In the genomic region with DNA sequence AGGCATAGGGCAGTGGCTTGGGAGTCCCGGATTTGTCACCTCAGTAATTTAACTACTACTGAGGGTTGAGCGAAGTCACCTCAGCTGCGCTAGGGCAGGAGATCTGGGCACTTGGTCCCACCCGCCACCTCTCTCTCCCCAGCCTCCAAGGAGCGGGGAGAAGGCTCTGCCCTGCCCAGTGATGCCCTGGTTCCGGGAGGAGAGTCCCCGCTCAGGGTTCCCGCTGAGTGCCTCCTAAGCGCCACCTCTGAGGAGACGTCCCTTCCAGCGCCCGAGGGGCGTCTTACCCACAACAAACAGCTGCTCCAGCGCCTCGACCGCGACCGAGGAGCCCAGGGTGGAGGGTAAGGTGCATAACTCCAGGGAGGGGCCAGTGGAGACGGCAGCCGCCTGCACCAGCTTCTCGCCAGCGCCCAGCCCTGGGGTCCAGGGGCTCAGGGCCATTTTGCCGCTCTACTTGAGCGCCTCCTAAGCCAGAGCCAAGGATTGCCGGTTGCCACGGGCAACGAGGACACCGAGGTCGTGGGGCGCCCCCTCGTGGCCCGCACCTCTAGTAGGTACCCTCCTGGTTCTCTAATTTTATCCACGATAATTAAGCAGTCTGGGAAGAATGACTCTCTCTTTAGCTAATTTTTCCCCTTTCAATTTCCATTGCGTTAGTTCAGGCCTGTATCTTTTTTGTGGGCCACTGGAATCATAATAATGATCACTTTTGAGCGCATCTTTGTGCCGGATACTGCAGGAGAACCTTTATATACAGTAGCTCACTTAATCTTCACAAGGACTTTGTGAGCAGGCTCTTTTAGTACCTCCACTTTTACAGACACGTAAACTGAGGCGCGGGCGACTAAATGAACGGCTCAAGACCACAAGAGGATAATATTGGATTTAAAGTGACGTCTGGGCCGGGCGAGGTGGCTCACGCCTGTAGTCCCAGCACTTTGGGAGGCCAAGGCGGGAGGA, we compare ENCODE assay signal across 8 cellular contexts. TPM values are rescaled to one million over a fixed set of nuclear protein-coding genes. Genes with fewer than 3 reads are reported as not detected.
DNase-seq lines count a peak whose midpoint lies in the region; ATAC-seq and TF ChIP-seq lines count a peak whose summit lies in the region.

A gene (minus strand): TSS at position 481 of the 963 bp plus-strand sequence. CDS start 37 bp downstream, at position 444.

- no peak within 1 kb of the TSS for H3K27ac Mint-ChIP-seq in activated CD8-positive, alpha-beta T cell treated with anti-CD3 and anti-CD28 coated beads for 36 hours
- peak within 1 kb of the TSS; percentile 47 to 86 for H3K27ac Mint-ChIP-seq in effector memory CD8-positive, alpha-beta T cell

- peak; percentile 29 for DNase-seq in AG09319 (ENCODE audit: extremely low read depth, low read depth)
- peak; percentile 91 for DNase-seq in NCI-H460 (ENCODE audit: extremely low read depth, low read depth)
- peak; percentile 93 for DNase-seq in activated CD8-positive, alpha-beta T cell treated with anti-CD3 and anti-CD28 coated beads for 36 hours
- DNase-seq in effector memory CD8-positive, alpha-beta T cell, result peak; percentile 65 to 70 (median 69)
- peak; percentile 90 for DNase-seq in medulla oblongata (ENCODE audit: extremely low spot score)
- peak; percentile 51 to 68 (median 58) for DNase-seq in stimulated activated CD4-positive, alpha-beta T cell treated with anti-CD3 and anti-CD28 coated beads, TNF-alpha, amount 100 ng/mL, for 4 hours (ENCODE audit: low read depth in 3 of 3)

- H3K4me1 Mint-ChIP-seq in activated CD8-positive, alpha-beta T cell treated with anti-CD3 and anti-CD28 coated beads for 36 hours (ENCODE audit: low read depth), result peaks cover 5% of the 10 kb centered on the region
- peaks cover 6 to 11% of the 10 kb centered on the region in 2 donors for H3K4me1 Mint-ChIP-seq in effector memory CD8-positive, alpha-beta T cell (ENCODE audit: low read depth in 2 of 2)

- POLR2A ChIA-PET in activated CD8-positive, alpha-beta T cell treated with anti-CD3 and anti-CD28 coated beads for 36 hours (lab: Charles Lee), result interaction anchor here (0.6 kb wide), 1 partner anchor 105 kb away, joined by 3 read pairs; no protein-coding TSS in a partner anchor

- peaks cover 12% of the 10 kb centered on the region for H3K27me3 Mint-ChIP-seq in activated CD8-positive, alpha-beta T cell treated with anti-CD3 and anti-CD28 coated beads for 36 hours
- peaks cover 23 to 26% of the 10 kb centered on the region in 2 donors for H3K27me3 Mint-ChIP-seq in effector memory CD8-positive, alpha-beta T cell

- peak within 1 kb of the TSS; percentile 67 for H3K4me3 Mint-ChIP-seq in activated CD8-positive, alpha-beta T cell treated with anti-CD3 and anti-CD28 coated beads for 36 hours
- peak within 1 kb of the TSS; percentile 71 to 81 for H3K4me3 Mint-ChIP-seq in effector memory CD8-positive, alpha-beta T cell

- CTCF ChIA-PET in activated CD8-positive, alpha-beta T cell treated with anti-CD3 and anti-CD28 coated beads for 36 hours (lab: Charles Lee), result interaction anchor here (0.7 to 4.8 kb wide), 40 partner anchors 10 to 608 kb away, joined by 3 to 75 read pairs (median 4); a partner anchor contains a TSS

- intact Hi-C loops in activated CD8-positive, alpha-beta T cell treated with anti-CD3 and anti-CD28 coated beads for 36 hours (cut with micrococcal nuclease), result loop anchor here (2.0 to 5.0 kb wide), 2 partner anchors 69 to 450 kb away; no protein-coding TSS in a partner anchor

- H3K9me3 Mint-ChIP-seq in activated CD8-positive, alpha-beta T cell treated with anti-CD3 and anti-CD28 coated beads for 36 hours, result no peaks in the 10 kb centered on the region
- no peaks in the 10 kb centered on the region for H3K9me3 Mint-ChIP-seq in effector memory CD8-positive, alpha-beta T cell

- peak; percentile 99 for ATAC-seq in GM18907 (IDR thresholded peaks at IDR 0.05; ENCODE audit: unreplicated experiment)
- ATAC-seq in HG03159 (IDR thresholded peaks at IDR 0.05; ENCODE audit: unreplicated experiment), result peak; percentile 97
- ATAC-seq in activated CD8-positive, alpha-beta T cell treated with anti-CD3 and anti-CD28 coated beads for 36 hours, result peak; percentile 100
- ATAC-seq in effector memory CD8-positive, alpha-beta T cell (replicated peaks), result peak; percentile 97

- H3K36me3 Mint-ChIP-seq in activated CD8-positive, alpha-beta T cell treated with anti-CD3 and anti-CD28 coated beads for 36 hours (ENCODE audit: low read depth), result no peaks in the 10 kb centered on the region
- H3K36me3 Mint-ChIP-seq in effector memory CD8-positive, alpha-beta T cell (ENCODE audit: insufficient read depth), result peaks cover 2% of the 10 kb centered on the region

- TF ChIP-seq CTCF in AG09319 (IDR thresholded peaks at IDR 0.05; ENCODE audit: low read depth, low read length), result peak; percentile 72
- TF ChIP-seq CTCF in activated CD8-positive, alpha-beta T cell treated with anti-CD3 and anti-CD28 coated beads for 36 hours (IDR thresholded peaks at IDR 0.05), result peak; percentile 96

RNA-seq across cellular contexts. Expression of the gene that starts here (rescaled TPM):
- 0.12 TPM in 1 of 2 replicates, not detected in the other for total RNA-seq in NCI-H460 (2014; rRNA removed; shearing (Covaris generic))
- polyA plus RNA-seq in NCI-H460 (2014; cell fraction: nucleus; rRNA removed), result 0.11 TPM in 1 of 2 replicates, not detected in the other
- total RNA-seq in activated CD8-positive, alpha-beta T cell treated with anti-CD3 and anti-CD28 coated beads for 36 hours, result not detected

Comparison
In these comparisons a context has a peak if more than half of its experiments do, and no peak if none do; other contexts are left out.
1. Peak in every context shown above with its lines: DNase-seq and ATAC-seq.
2. Peak in DNase-seq in NCI-H460; RNA of the gene not detected or under 1 TPM.
3. Peak in DNase-seq and ATAC-seq in activated CD8-positive, alpha-beta T cell treated with anti-CD3 and anti-CD28 coated beads for 36 hours; RNA of the gene not detected or under 1 TPM.
4. DNase-seq: peak in every context shown above with its lines; median percentile 93 in activated CD8-positive, alpha-beta T cell treated with anti-CD3 and anti-CD28 coated beads for 36 hours; 91 in NCI-H460; 90 in medulla oblongata; 69 in effector memory CD8-positive, alpha-beta T cell; 58 in stimulated activated CD4-positive, alpha-beta T cell treated with anti-CD3 and anti-CD28 coated beads, TNF-alpha, amount 100 ng/mL, for 4 hours; 29 in AG09319.